ENCODE assay signal across 8 cellular contexts in the genomic region with DNA sequence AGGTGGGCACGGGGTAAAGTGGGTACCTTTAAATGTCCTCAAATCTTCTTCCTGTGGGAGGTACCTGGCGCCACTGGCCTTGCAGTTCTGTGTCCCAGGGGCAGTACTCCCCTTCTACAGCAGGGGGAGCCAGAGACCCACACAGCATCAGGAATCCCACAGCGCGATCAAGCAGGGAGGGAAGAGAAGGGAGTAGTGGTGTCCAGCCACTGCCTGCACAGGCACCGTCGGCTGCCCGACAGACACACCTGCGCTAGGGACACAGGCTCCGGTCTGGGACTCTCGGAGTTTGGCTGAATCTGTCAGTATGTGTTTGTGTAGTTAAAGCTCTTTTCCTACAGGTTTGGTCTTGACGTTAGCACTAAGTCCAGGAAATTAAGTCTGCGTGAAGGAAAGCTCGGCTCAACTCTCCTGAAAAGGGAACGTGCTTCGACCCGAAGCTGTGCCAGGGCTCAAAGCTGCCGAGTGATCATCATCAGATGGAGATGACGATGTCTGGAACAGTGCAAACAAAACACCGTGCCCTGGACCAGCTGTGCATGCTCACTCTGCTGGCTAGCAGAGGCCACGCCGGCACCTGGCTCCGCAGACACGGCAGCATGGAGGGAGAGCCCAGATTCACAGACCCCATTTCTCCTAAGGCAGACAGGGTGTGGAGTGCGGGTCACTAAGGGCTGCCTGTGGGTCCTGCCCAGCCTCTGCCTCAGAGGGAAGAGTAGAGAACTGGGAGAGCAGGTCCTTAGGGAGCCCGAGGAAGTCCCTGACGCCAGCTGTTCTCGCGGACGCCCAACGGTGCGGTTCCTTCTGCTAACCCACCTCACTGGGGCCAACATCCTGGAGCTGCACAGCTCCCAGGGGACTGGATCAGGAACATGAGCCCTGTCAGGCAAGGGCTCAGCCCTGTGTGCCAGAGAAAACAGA. TPM values are rescaled to one million over a fixed set of nuclear protein-coding genes. Genes with fewer than 3 reads are reported as not detected.
A peak's percentile ranks its signal among the peaks of the same experiment; 100 is the strongest.
DNase-seq lines count a peak whose midpoint lies in the region; FAIRE-seq lines count a peak whose summit lies in the region.

No MANE protein-coding gene starts in this region.

- H3K4me3 ChIP-seq in SJCRH30, result no peak overlapping the region

- H3K36me3 ChIP-seq in SJCRH30, result peaks cover 3% of the 10 kb centered on the region; the same call in 1 of the 2 replicates

- H3K27ac ChIP-seq in SJCRH30, result no peak overlapping the region
- H3K27ac ChIP-seq in substantia nigra (ENCODE audit: low read depth, low read length, poor library complexity, severe bottlenecking), result peak overlapping the region; percentile 24

- no peaks in the 10 kb centered on the region for H3K9me3 ChIP-seq in SJCRH30 (replicated peaks)

- FAIRE-seq in frontal cortex (lab: Jason Lieb, UNC), result no peak

- no peaks in the 10 kb centered on the region for H3K4me1 ChIP-seq in SJCRH30

- DNase-seq in NK-92 treated with Interleukin-12 subunit alpha and Interleukin-12 subunit beta, amount 100 ng/mL, for 24 hours (lab: John Stamatoyannopoulos, UW), result peak; percentile 52
- DNase-seq in NK-92 (lab: John Stamatoyannopoulos, UW; ENCODE audit: unreplicated experiment), result no peak
- peak; percentile 72 to 76 for DNase-seq in Kasumi-1 (lab: John Stamatoyannopoulos, UW)
- DNase-seq in SJCRH30, result peak; percentile 72 to 90
- DNase-seq in activated naive CD4-positive, alpha-beta T cell treated with Interleukin-2 at 50 U/mL for 16 hours, result peak; percentile 82
- DNase-seq in frontal cortex (ENCODE audit: low spot score in 2 of 2), result peak; percentile 82 to 87
- peak; percentile 78 for DNase-seq in occipital lobe (lab: John Stamatoyannopoulos, UW)
- peak in 48 of 49 donors; percentile 22 to 89 (median 77) for DNase-seq in substantia nigra (lab: John Stamatoyannopoulos, UW)

- H3K27me3 ChIP-seq in SJCRH30, result no peaks in the 10 kb centered on the region

RNA-seq across cellular contexts. Expression of a gene that starts 56.0 kb away (rescaled TPM):
- total RNA-seq in SJCRH30 (2014; rRNA removed; shearing (Covaris generic)), result 39.9 and 54.0 TPM in 2 replicates
- total RNA-seq in frontal cortex (39.9 TPM), occipital lobe (46.2 TPM)
